ENCODE assay signal across 1 cellular context in the genomic region with DNA sequence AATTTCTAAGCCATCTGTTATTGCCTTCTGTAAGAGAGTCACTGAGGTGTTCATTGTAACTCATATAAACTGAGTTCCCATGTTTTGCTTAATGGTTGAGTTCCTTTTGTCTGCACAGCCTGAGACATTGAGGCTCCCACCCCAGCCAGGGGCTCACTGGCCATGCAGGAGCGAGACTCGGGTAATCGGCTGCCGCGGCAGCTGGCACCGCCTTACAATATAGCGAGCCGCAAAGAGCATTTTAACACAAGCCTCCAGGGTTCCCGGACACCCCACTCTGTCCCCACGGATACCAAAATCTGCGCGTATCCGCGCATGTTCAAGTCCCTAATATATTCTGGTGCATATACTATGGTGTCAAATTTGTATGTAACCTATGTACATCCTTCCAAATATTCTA.
TF ChIP-seq lines count a peak whose summit lies in the region.

No MANE protein-coding gene starts in this region.

TF ChIP-seq in WTC11, 78 proteins besides CTCF, POLR2A, EP300 and RAD21 (continued from another document):
- TF ChIP-seq, protein P1, sequence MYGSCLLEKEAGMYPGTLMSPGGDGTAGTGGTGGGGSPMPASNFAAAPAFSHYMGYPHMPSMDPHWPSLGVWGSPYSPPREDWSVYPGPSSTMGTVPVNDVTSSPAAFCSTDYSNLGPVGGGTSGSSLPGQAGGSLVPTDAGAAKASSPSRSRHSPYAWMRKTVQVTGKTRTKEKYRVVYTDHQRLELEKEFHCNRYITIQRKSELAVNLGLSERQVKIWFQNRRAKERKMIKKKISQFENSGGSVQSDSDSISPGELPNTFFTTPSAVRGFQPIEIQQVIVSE (CRISPR knock-in tag; IDR thresholded peaks at IDR 0.05; ENCODE audit: borderline replicate concordance): no peak
- TF ChIP-seq NR1H2 (CRISPR knock-in tag; IDR thresholded peaks at IDR 0.05): no peak
- TF ChIP-seq, protein P2, sequence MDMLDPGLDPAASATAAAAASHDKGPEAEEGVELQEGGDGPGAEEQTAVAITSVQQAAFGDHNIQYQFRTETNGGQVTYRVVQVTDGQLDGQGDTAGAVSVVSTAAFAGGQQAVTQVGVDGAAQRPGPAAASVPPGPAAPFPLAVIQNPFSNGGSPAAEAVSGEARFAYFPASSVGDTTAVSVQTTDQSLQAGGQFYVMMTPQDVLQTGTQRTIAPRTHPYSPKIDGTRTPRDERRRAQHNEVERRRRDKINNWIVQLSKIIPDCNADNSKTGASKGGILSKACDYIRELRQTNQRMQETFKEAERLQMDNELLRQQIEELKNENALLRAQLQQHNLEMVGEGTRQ (CRISPR knock-in tag; IDR thresholded peaks at IDR 0.05): no peak
- no peak for TF ChIP-seq TEAD1 (CRISPR knock-in tag; IDR thresholded peaks at IDR 0.05)
- no peak for TF ChIP-seq TCF7 (CRISPR knock-in tag; IDR thresholded peaks at IDR 0.05; ENCODE audit: low read depth)
- TF ChIP-seq KAT7 (CRISPR knock-in tag; IDR thresholded peaks at IDR 0.05; ENCODE audit: borderline replicate concordance): no peak
- TF ChIP-seq, protein P3, sequence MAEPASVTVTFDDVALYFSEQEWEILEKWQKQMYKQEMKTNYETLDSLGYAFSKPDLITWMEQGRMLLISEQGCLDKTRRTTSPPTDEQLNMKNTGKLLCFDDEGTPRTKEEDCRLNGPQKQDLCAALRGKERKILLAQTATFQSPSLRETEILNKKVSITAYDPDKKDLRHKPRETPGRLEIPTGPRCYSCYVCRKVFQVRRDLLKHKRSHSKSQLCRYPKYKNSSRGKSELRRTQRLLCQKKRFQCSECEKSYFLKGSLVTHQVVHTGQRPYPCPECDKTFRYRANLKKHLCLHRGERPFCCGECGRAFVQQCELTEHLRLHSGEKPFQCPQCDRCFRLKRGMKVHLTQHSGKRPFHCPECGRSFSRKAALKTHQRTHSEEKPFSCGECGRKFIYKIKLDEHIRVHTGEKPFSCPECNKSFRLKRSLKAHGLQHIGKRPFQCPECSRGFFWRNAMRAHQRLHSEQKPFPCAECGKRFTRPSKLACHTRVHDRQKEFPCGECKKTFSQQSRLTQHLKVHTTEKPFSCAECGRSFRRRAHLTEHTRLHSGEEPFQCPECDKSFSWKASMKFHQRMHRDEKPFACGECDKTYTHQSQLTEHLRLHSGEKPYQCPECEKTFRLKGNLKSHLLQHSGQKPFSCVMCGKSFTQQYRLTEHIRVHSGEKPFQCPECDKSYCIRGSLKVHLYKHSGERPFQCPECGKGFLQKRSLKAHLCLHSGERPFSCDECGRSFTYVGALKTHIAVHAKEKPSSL (CRISPR knock-in tag; conservative IDR thresholded peaks at IDR 0.05): no peak
- no peak for TF ChIP-seq ZNF671 (CRISPR knock-in tag; IDR thresholded peaks at IDR 0.05)
- TF ChIP-seq MXD4 (CRISPR knock-in tag; IDR thresholded peaks at IDR 0.05; ENCODE audit: borderline replicate concordance): no peak
